In genomic region chr9:112072721-112073553, GRCh38 we compare ENCODE assay signal across 10 cellular contexts.
DNase-seq lines count a peak whose midpoint lies in the region; ATAC-seq and TF ChIP-seq lines count a peak whose summit lies in the region.
"Had no signal": no experiment of that assay in that cellular context is flagged by ENCODE, and none has a peak within 500 bp of the region (broad histone marks: within the 10 kb centered on the region; RNA-seq: fewer than 3 reads in every experiment).

No MANE protein-coding gene starts in this region.

- CTCF ChIA-PET in RWPE1 (lab: Yijun Ruan, JAX) = interaction anchor here (0.6 to 2.8 kb wide), 4 partner anchors 302 to 500 kb away, joined by 3 to 69 read pairs (median 4); no protein-coding TSS in a partner anchor

- H3K4me3 ChIP-seq in fibroblast of mammary gland (ENCODE audit: control insufficient read depth, low read depth, low read length) (no peak overlapping the region), sigmoid colon (no peak overlapping the region), prostate gland (no peak overlapping the region)

- H3K9me3 ChIP-seq in sigmoid colon (no peaks in the 10 kb centered on the region), prostate gland (no peaks in the 10 kb centered on the region)

- intact Hi-C loops in sigmoid colon (cut with DNase I) = loop anchor here (5.0 to 10.0 kb wide), 4 partner anchors 61 to 588 kb away; partner anchors contain the start of genes DNAJC25 and ECPAS
- intact Hi-C loops in prostate gland (cut with DNase I) = loop anchor here (5.0 to 10.0 kb wide), 2 partner anchors 176 to 478 kb away; partner anchors contain the start of genes PTGR1 and UGCG

- ATAC-seq in HG02870 (IDR thresholded peaks at IDR 0.05; ENCODE audit: unreplicated experiment) (no peak), HG03565 (IDR thresholded peaks at IDR 0.05; ENCODE audit: unreplicated experiment) (no peak)

- no peak for TF ChIP-seq POLR2A in sigmoid colon (IDR thresholded peaks at IDR 0.05)
- TF ChIP-seq POLR2A in prostate gland (IDR thresholded peaks at IDR 0.05) = no peak

- H3K27ac ChIP-seq in RWPE1 = peak overlapping the region; percentile 11; the same call in 1 of the 2 replicates
- H3K27ac ChIP-seq in sigmoid colon = peak overlapping the region; percentile 72 to 93 (median 82)
- no peak overlapping the region for H3K27ac ChIP-seq in prostate gland

- WGBS in sigmoid colon, 2 donors = 68 to 85% methylated on average over 9 of the region's 9 CpGs
- 74% methylated on average over 9 of the region's 9 CpGs for WGBS in prostate gland

- H3K36me3 ChIP-seq in sigmoid colon = no peaks in the 10 kb centered on the region
- H3K36me3 ChIP-seq in prostate gland = no peaks in the 10 kb centered on the region

- no peaks in the 10 kb centered on the region for H3K27me3 ChIP-seq in sigmoid colon
- H3K27me3 ChIP-seq in prostate gland (replicated peaks; ENCODE audit: insufficient read depth) = no peaks in the 10 kb centered on the region

- DNase-seq in EL (peak; percentile 84), RWPE1 (ENCODE audit: low spot score) (no peak), fibroblast of mammary gland (ENCODE audit: low read depth) (peak; percentile 95), sigmoid colon (no peak), prostate gland (ENCODE audit: low spot score) (no peak)
- DNase-seq in effector CD4-positive, alpha-beta T cell = no peak
- DNase-seq: activated naive CD4-positive, alpha-beta T cell treated with anti-CD3 and anti-CD28 coated beads, Interleukin-2, amount 10 ng/mL, durations not matched to agents 7 days and 5 days; NCI-H774 had no signal

- H3K4me1 ChIP-seq in sigmoid colon (peaks cover 0 to 47% (median 34%) of the 10 kb centered on the region in 4 donors), prostate gland (replicated peaks) (no peaks in the 10 kb centered on the region)

- no peak for TF ChIP-seq CTCF in RWPE1 (conservative IDR thresholded peaks at IDR 0.05; ENCODE audit: low read depth)
- TF ChIP-seq CTCF in fibroblast of mammary gland (conservative IDR thresholded peaks at IDR 0.05; ENCODE audit: control insufficient read depth, insufficient read depth, low read depth, low read length) = no peak
- TF ChIP-seq CTCF in sigmoid colon (IDR thresholded peaks at IDR 0.05) = no peak
- no peak for TF ChIP-seq CTCF in prostate gland (IDR thresholded peaks at IDR 0.05)

- POLR2A ChIA-PET in RWPE1 (lab: Yijun Ruan, JAX; ENCODE audit: low non-redundant PET) = no interaction called here

- TF ChIP-seq EP300 in sigmoid colon (IDR thresholded peaks at IDR 0.05) = peak in 3 of 4 donors; percentile 48 to 93 (median 62)

Comparison
In these comparisons a context has a peak if more than half of its experiments do, and no peak if none do; other contexts are left out.
1. DNase-seq: peak in EL (single experiment) and fibroblast of mammary gland (single experiment); none in RWPE1 (single experiment), sigmoid colon (single experiment), effector CD4-positive, alpha-beta T cell (single experiment) and prostate gland (single experiment).
2. H3K27ac ChIP-seq: peak in RWPE1 (single experiment) and sigmoid colon (4 of 4); none in prostate gland (0 of 2).